Comparison of ENCODE assay signal across 1 cellular context in genomic region chr1:160651428-160652064, GRCh38.
TF ChIP-seq lines count a peak whose summit lies in the region.

No MANE protein-coding gene starts in this region.

TF ChIP-seq in WTC11, 78 proteins besides CTCF, POLR2A, EP300 and RAD21 (continued from another document):
- TF ChIP-seq FOXJ3 (CRISPR knock-in tag; IDR thresholded peaks at IDR 0.05; ENCODE audit: borderline replicate concordance): no peak
- TF ChIP-seq ZBTB21 (CRISPR knock-in tag; IDR thresholded peaks at IDR 0.05; ENCODE audit: borderline replicate concordance): no peak
- TF ChIP-seq, protein P1, sequence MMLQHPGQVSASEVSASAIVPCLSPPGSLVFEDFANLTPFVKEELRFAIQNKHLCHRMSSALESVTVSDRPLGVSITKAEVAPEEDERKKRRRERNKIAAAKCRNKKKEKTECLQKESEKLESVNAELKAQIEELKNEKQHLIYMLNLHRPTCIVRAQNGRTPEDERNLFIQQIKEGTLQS (CRISPR knock-in tag; conservative IDR thresholded peaks at IDR 0.05): no peak
- no peak for TF ChIP-seq NR2C2 (CRISPR knock-in tag; IDR thresholded peaks at IDR 0.05)
- TF ChIP-seq CREM (CRISPR knock-in tag; IDR thresholded peaks at IDR 0.05): no peak
- TF ChIP-seq, protein P2, sequence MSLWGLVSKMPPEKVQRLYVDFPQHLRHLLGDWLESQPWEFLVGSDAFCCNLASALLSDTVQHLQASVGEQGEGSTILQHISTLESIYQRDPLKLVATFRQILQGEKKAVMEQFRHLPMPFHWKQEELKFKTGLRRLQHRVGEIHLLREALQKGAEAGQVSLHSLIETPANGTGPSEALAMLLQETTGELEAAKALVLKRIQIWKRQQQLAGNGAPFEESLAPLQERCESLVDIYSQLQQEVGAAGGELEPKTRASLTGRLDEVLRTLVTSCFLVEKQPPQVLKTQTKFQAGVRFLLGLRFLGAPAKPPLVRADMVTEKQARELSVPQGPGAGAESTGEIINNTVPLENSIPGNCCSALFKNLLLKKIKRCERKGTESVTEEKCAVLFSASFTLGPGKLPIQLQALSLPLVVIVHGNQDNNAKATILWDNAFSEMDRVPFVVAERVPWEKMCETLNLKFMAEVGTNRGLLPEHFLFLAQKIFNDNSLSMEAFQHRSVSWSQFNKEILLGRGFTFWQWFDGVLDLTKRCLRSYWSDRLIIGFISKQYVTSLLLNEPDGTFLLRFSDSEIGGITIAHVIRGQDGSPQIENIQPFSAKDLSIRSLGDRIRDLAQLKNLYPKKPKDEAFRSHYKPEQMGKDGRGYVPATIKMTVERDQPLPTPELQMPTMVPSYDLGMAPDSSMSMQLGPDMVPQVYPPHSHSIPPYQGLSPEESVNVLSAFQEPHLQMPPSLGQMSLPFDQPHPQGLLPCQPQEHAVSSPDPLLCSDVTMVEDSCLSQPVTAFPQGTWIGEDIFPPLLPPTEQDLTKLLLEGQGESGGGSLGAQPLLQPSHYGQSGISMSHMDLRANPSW (CRISPR knock-in tag; conservative IDR thresholded peaks at IDR 0.05; ENCODE audit: low read depth): no peak
- TF ChIP-seq, protein P3, sequence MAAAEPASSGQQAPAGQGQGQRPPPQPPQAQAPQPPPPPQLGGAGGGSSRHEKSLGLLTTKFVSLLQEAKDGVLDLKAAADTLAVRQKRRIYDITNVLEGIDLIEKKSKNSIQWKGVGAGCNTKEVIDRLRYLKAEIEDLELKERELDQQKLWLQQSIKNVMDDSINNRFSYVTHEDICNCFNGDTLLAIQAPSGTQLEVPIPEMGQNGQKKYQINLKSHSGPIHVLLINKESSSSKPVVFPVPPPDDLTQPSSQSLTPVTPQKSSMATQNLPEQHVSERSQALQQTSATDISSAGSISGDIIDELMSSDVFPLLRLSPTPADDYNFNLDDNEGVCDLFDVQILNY (CRISPR knock-in tag; IDR thresholded peaks at IDR 0.05): no peak
- TF ChIP-seq, protein P4, sequence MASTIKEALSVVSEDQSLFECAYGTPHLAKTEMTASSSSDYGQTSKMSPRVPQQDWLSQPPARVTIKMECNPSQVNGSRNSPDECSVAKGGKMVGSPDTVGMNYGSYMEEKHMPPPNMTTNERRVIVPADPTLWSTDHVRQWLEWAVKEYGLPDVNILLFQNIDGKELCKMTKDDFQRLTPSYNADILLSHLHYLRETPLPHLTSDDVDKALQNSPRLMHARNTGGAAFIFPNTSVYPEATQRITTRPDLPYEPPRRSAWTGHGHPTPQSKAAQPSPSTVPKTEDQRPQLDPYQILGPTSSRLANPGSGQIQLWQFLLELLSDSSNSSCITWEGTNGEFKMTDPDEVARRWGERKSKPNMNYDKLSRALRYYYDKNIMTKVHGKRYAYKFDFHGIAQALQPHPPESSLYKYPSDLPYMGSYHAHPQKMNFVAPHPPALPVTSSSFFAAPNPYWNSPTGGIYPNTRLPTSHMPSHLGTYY (CRISPR knock-in tag; IDR thresholded peaks at IDR 0.05): no peak
- TF ChIP-seq SOX15 (CRISPR knock-in tag; IDR thresholded peaks at IDR 0.05): no peak
- no peak for TF ChIP-seq TEAD4 (CRISPR knock-in tag; IDR thresholded peaks at IDR 0.05)
- TF ChIP-seq, protein P5, sequence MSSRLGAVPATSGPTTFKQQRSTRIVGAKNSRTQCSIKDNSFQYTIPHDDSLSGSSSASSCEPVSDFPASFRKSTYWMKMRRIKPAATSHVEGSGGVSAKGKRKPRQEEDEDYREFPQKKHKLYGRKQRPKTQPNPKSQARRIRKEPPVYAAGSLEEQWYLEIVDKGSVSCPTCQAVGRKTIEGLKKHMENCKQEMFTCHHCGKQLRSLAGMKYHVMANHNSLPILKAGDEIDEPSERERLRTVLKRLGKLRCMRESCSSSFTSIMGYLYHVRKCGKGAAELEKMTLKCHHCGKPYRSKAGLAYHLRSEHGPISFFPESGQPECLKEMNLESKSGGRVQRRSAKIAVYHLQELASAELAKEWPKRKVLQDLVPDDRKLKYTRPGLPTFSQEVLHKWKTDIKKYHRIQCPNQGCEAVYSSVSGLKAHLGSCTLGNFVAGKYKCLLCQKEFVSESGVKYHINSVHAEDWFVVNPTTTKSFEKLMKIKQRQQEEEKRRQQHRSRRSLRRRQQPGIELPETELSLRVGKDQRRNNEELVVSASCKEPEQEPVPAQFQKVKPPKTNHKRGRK (CRISPR knock-in tag; IDR thresholded peaks at IDR 0.05; ENCODE audit: borderline replicate concordance): no peak
